Comparison of ENCODE assay signal across 1 cellular context in the genomic region with DNA sequence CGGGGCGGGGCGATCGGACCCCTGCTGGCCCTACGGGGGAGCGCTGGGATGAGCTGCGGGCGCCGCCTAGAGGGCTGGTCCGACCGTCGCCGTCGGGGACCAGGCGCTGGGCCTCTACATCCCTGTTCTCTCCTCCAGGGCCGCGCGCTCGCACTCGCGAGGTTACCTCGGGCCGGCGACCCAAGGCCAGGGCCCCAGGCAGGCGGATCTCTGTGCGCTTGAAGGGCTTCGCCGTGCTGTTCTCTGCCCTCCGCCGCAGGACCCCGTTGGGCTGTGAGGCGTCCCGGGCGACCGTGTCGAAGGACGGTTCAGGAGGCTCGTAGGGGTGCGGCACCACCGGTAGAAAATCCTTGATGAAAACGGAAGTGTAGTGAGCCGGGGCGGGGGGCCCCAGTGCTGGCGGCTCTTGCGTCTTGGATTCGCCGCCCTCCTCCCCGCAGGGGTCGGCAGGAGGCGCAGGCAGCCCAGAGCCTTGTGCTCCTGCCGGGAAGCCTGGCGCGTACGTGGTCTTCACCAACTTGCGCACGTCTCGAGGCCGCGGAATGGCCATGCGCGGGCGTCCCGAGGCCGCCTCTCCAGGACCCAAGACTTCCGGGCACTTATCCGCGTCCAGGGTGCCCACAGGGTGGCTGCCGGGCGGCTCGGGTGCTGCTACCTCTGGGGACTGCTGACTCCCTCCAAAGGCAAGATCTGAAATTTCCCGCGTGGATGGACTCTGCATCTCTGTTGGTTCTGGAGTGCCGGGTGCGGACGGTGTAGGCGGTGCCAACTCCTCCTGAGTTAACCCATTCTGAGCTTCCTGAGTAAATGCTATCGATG.
A peak's percentile ranks its signal among the peaks of the same experiment; 100 is the strongest.
TF ChIP-seq lines count a peak whose summit lies in the region.

No MANE protein-coding gene starts in this region.

TF ChIP-seq in K562, 482 proteins besides CTCF, POLR2A, EP300 and RAD21:
- TF ChIP-seq MEF2A (IDR thresholded peaks at IDR 0.05; ENCODE audit: control insufficient read depth, low read depth, low read length) (no peak), ZFP36 (IDR thresholded peaks at IDR 0.05; ENCODE audit: low read depth, low read length, partially characterized antibody) (no peak), MTF1 (CRISPR knock-in tag; IDR thresholded peaks at IDR 0.05; ENCODE audit: borderline replicate concordance) (no peak), SIRT6 (IDR thresholded peaks at IDR 0.05; ENCODE audit: low read depth, low read length) (no peak), NFYB (IDR thresholded peaks at IDR 0.05; ENCODE audit: extremely low read depth, insufficient read length) (no peak), ZBTB33 (CRISPR knock-in tag; IDR thresholded peaks at IDR 0.05) (peak; percentile 50; the same call in 1 of the 2 replicates), TBP (optimal IDR thresholded peaks at IDR 0.05; ENCODE audit: low read depth, low read length) (no peak), ZNF551 (CRISPR knock-in tag; IDR thresholded peaks at IDR 0.05) (no peak), FOS (IDR thresholded peaks at IDR 0.05; ENCODE audit: extremely low read depth, insufficient read length) (no peak), TOE1 (IDR thresholded peaks at IDR 0.05; ENCODE audit: borderline replicate concordance) (no peak), TOE1 (CRISPR knock-in tag; IDR thresholded peaks at IDR 0.05; ENCODE audit: borderline replicate concordance, low read depth) (no peak), RBM14 (IDR thresholded peaks at IDR 0.05; ENCODE audit: borderline replicate concordance, insufficient read depth, low read depth, low read length) (0 out of 2 replicates have a peak, but pooled peaks have one; percentile 66)
- TF ChIP-seq, protein P1, sequence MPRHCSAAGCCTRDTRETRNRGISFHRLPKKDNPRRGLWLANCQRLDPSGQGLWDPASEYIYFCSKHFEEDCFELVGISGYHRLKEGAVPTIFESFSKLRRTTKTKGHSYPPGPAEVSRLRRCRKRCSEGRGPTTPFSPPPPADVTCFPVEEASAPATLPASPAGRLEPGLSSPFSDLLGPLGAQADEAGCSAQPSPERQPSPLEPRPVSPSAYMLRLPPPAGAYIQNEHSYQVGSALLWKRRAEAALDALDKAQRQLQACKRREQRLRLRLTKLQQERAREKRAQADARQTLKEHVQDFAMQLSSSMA (CRISPR knock-in tag; IDR thresholded peaks at IDR 0.05): no peak
- TF ChIP-seq, protein P2, sequence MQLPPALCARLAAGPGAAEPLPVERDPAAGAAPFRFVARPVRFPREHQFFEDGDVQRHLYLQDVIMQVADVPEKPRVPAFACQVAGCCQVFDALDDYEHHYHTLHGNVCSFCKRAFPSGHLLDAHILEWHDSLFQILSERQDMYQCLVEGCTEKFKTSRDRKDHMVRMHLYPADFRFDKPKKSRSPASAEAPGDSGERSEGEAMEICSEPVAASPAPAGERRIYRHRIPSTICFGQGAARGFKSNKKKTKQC (CRISPR knock-in tag; IDR thresholded peaks at IDR 0.05): no peak
TF ChIP-seq in K562: peak in this region for 2.
